12 cellular contexts compared by ENCODE assay signal in the genomic region with DNA sequence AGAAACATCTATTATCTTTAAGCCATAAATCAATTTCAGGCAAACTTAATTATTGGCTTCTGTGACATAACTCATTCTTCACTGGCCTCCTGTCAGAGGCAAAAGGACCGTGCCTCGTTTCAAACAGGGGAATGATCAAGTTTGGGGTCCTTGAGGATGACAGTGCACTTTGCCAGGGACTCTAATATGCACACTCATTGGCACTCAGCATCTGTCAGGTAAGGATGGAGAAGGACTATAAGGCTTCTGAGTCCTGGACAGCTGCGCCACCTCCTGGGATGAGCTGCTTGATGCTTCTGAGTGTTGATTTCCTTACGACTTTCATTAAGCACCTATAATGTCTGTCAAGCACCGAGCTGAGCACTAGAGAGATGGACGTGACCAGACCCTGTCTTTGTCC. TPM values are rescaled to one million over a fixed set of nuclear protein-coding genes. Genes with fewer than 3 reads are reported as not detected.
A peak's percentile ranks its signal among the peaks of the same experiment; 100 is the strongest.
DNase-seq lines count a peak whose midpoint lies in the region; ATAC-seq and TF ChIP-seq lines count a peak whose summit lies in the region.
"Had no signal": no experiment of that assay in that cellular context is flagged by ENCODE, and none has a peak within 500 bp of the region (broad histone marks: within the 10 kb centered on the region; RNA-seq: fewer than 3 reads in every experiment).

No MANE protein-coding gene starts in this region.

- no peaks in the 10 kb centered on the region for H4K20me1 ChIP-seq in KMS-11 (ENCODE audit: insufficient read depth)

- TF ChIP-seq POLR2A in prostate gland (IDR thresholded peaks at IDR 0.05), result no peak

- no peak overlapping the region for H3K9ac ChIP-seq in KMS-11

- H3K79me2 ChIP-seq in KMS-11 (ENCODE audit: insufficient read depth, low read depth), result no peaks in the 10 kb centered on the region

- POLR2A ChIA-PET in activated CD4-positive, alpha-beta memory T cell treated with anti-CD3 and anti-CD28 coated beads, Interleukin-2, amount 10 ng/mL, durations not matched to agents 7 days and 5 days (lab: Charles Lee), result interaction anchor here (1.8 kb wide), 1 partner anchor 31 kb away, joined by 3 read pairs; a partner anchor contains a TSS

- H3K4me2 ChIP-seq in KMS-11, result no peak overlapping the region

- H3K4me1 ChIP-seq in KMS-11 (ENCODE audit: low read depth, poor library complexity, severe bottlenecking) (no peaks in the 10 kb centered on the region), prostate gland (replicated peaks) (no peaks in the 10 kb centered on the region)

- DNase-seq in activated CD8-positive, alpha-beta memory T cell treated with anti-CD3 and anti-CD28 coated beads, Interleukin-2, amount 50 U/mL, for 4 hours, result peak; percentile 16
- no peak for DNase-seq in activated CD8-positive, alpha-beta memory T cell treated with anti-CD3 and anti-CD28 coated beads for 24 hours
- DNase-seq in activated CD4-positive, alpha-beta memory T cell treated with anti-CD3 and anti-CD28 coated beads, Interleukin-2, amount 10 ng/mL, durations not matched to agents 7 days and 5 days, result peak; percentile 19
- DNase-seq in prostate gland (ENCODE audit: low spot score), result peak; percentile 4
- no peak for DNase-seq in NCI-H2196 (lab: John Stamatoyannopoulos, UW; ENCODE audit: unreplicated experiment)

- H3K4me3 ChIP-seq in KMS-11 (IDR thresholded peaks at IDR 0.05; ENCODE audit: insufficient read depth, low read depth, low read length), result no peak overlapping the region
- no peak overlapping the region for H3K4me3 ChIP-seq in prostate gland

- no peaks in the 10 kb centered on the region for H3K36me3 ChIP-seq in KMS-11 (ENCODE audit: insufficient read depth)
- H3K36me3 ChIP-seq in prostate gland, result no peaks in the 10 kb centered on the region

- H3K9me3 ChIP-seq in prostate gland, result no peaks in the 10 kb centered on the region

- H3K27me3 Mint-ChIP-seq in activated CD4-positive, alpha-beta memory T cell treated with anti-CD3 and anti-CD28 coated beads, Interleukin-2, amount 10 ng/mL, durations not matched to agents 7 days and 5 days, result peaks cover 5% of the 10 kb centered on the region

- no peak overlapping the region for H3K4me3 Mint-ChIP-seq in activated CD4-positive, alpha-beta memory T cell treated with anti-CD3 and anti-CD28 coated beads, Interleukin-2, amount 10 ng/mL, durations not matched to agents 7 days and 5 days

- no peak overlapping the region for H3K27ac Mint-ChIP-seq in activated CD4-positive, alpha-beta memory T cell treated with anti-CD3 and anti-CD28 coated beads, Interleukin-2, amount 10 ng/mL, durations not matched to agents 7 days and 5 days

- CTCF ChIA-PET in activated CD4-positive, alpha-beta memory T cell treated with anti-CD3 and anti-CD28 coated beads, Interleukin-2, amount 10 ng/mL, durations not matched to agents 7 days and 5 days (lab: Charles Lee), result interaction anchor here (0.8 to 1.1 kb wide), 3 partner anchors 10 to 54 kb away, joined by 3 read pairs; a partner anchor contains a TSS

- H3K27ac ChIP-seq in KMS-11 (no peak overlapping the region), prostate gland (no peak overlapping the region)

- H3K36me3 Mint-ChIP-seq in activated CD4-positive, alpha-beta memory T cell treated with anti-CD3 and anti-CD28 coated beads, Interleukin-2, amount 10 ng/mL, durations not matched to agents 7 days and 5 days (ENCODE audit: low read depth), result no peaks in the 10 kb centered on the region

- no peaks in the 10 kb centered on the region for H3K27me3 ChIP-seq in KMS-11 (ENCODE audit: insufficient read depth, low read depth)
- no peaks in the 10 kb centered on the region for H3K27me3 ChIP-seq in prostate gland (replicated peaks; ENCODE audit: insufficient read depth)

- H2AFZ ChIP-seq in KMS-11 (ENCODE audit: low read depth), result no peak overlapping the region

- TF ChIP-seq CTCF in KMS-11 (conservative IDR thresholded peaks at IDR 0.05; ENCODE audit: low read depth, low read length) (peak; percentile 37; the same call in 1 of the 2 replicates), prostate gland (IDR thresholded peaks at IDR 0.05) (no peak)

- intact Hi-C loops in prostate gland (cut with DNase I), result no loop called here

- no peaks in the 10 kb centered on the region for H3K9me3 Mint-ChIP-seq in activated CD4-positive, alpha-beta memory T cell treated with anti-CD3 and anti-CD28 coated beads, Interleukin-2, amount 10 ng/mL, durations not matched to agents 7 days and 5 days

- H3K4me1 Mint-ChIP-seq in activated CD4-positive, alpha-beta memory T cell treated with anti-CD3 and anti-CD28 coated beads, Interleukin-2, amount 10 ng/mL, durations not matched to agents 7 days and 5 days, result no peaks in the 10 kb centered on the region

- WGBS in prostate gland, result 31% methylated on average over 6 of the region's 6 CpGs

- ATAC-seq in HG03095 (IDR thresholded peaks at IDR 0.05; ENCODE audit: unreplicated experiment) (no peak), HG03039 (IDR thresholded peaks at IDR 0.05; ENCODE audit: unreplicated experiment) (no peak)

RNA-seq across cellular contexts. Expression of a gene that starts 20.2 kb away (rescaled TPM):
- not detected for total RNA-seq in activated CD4-positive, alpha-beta memory T cell treated with anti-CD3 and anti-CD28 coated beads, Interleukin-2, amount 10 ng/mL, durations not matched to agents 7 days and 5 days
- total RNA-seq in prostate gland, result not detected
- total RNA-seq: G401, glomerular endothelial cell, skeletal muscle tissue, ureter had no signal

RNA-seq across cellular contexts. Expression of a gene that starts 30.5 kb away (rescaled TPM):
- 10 to 100 TPM; 95.4 to 97.1 TPM for total RNA-seq in activated CD4-positive, alpha-beta memory T cell treated with anti-CD3 and anti-CD28 coated beads, Interleukin-2, amount 10 ng/mL, durations not matched to agents 7 days and 5 days
- 100 to 1,000 TPM in 1 of 2 donors, 10 to 100 TPM in 1; 82.8 to 128 TPM for total RNA-seq in prostate gland

RNA-seq across cellular contexts. Expression of a gene that starts 32.0 kb away (rescaled TPM):
- 10 to 100 TPM; 58.3 to 61.6 TPM for total RNA-seq in activated CD4-positive, alpha-beta memory T cell treated with anti-CD3 and anti-CD28 coated beads, Interleukin-2, amount 10 ng/mL, durations not matched to agents 7 days and 5 days
- 10 to 100 TPM; 52.1 to 87.5 TPM for total RNA-seq in prostate gland

Comparison
In these comparisons a context has a peak if more than half of its experiments do, and no peak if none do; other contexts are left out.
1. DNase-seq: peak in activated CD8-positive, alpha-beta memory T cell treated with anti-CD3 and anti-CD28 coated beads, Interleukin-2, amount 50 U/mL, for 4 hours (single experiment), activated CD4-positive, alpha-beta memory T cell treated with anti-CD3 and anti-CD28 coated beads, Interleukin-2, amount 10 ng/mL, durations not matched to agents 7 days and 5 days (single experiment) and prostate gland (single experiment); none in activated CD8-positive, alpha-beta memory T cell treated with anti-CD3 and anti-CD28 coated beads for 24 hours (single experiment) and NCI-H2196 (single experiment).